24 cellular contexts compared by ENCODE assay signal in genomic region chr12:89748791-89749190, GRCh38. TPM values are rescaled to one million over a fixed set of nuclear protein-coding genes. Genes with fewer than 3 reads are reported as not detected.
DNase-seq lines count a peak whose midpoint lies in the region; ATAC-seq, FAIRE-seq and TF ChIP-seq lines count a peak whose summit lies in the region.
"Had no signal": no experiment of that assay in that cellular context is flagged by ENCODE, and none has a peak within 500 bp of the region (broad histone marks: within the 10 kb centered on the region; RNA-seq: fewer than 3 reads in every experiment).

No MANE protein-coding gene starts in this region.

- POLR2A ChIA-PET in K562 (lab: Yijun Ruan, JAX), result no interaction called here

- H3K36me3 ChIP-seq in mammary epithelial cell (ENCODE audit: insufficient read depth, low read length) (no peaks in the 10 kb centered on the region), breast epithelium (no peaks in the 10 kb centered on the region), K562 (ENCODE audit: control insufficient read depth, insufficient read depth, low read length) (no peaks in the 10 kb centered on the region)
- H3K36me3 ChIP-seq: BE2C; BLaER1 treated with 17β-estradiol and CSF1 and Interleukin-3, amounts not matched to agents 10 nM and 100 nM; HAP-1 had no signal

- H3K27me3 ChIP-seq in mammary epithelial cell (ENCODE audit: insufficient read depth, low read length), result no peaks in the 10 kb centered on the region
- no peaks in the 10 kb centered on the region for H3K27me3 ChIP-seq in breast epithelium
- no peaks in the 10 kb centered on the region for H3K27me3 ChIP-seq in K562 (ENCODE audit: control insufficient read depth in 2 of 2, insufficient read depth in 2 of 2, low read length in 2 of 2)
- H3K27me3 ChIP-seq: BE2C; BLaER1 treated with 17β-estradiol and CSF1 and Interleukin-3, amounts not matched to agents 10 nM and 100 nM had no signal

- no peak for TF ChIP-seq EP300 in K562 (IDR thresholded peaks at IDR 0.05; ENCODE audit: low read length)

- dilution Hi-C loops in mammary epithelial cell (cut with HindIII; ENCODE audit: low sequenced_read_pairs), result no loop called here

- no peak overlapping the region for H3K27ac ChIP-seq in mammary epithelial cell (ENCODE audit: insufficient read depth, low read depth, low read length)
- no peak overlapping the region for H3K27ac ChIP-seq in breast epithelium
- H3K27ac ChIP-seq in K562 (ENCODE audit: extremely low read depth, low read depth, low read length), result no peak overlapping the region
- H3K27ac ChIP-seq: 22Rv1; BLaER1 treated with 17β-estradiol and CSF1 and Interleukin-3, amounts not matched to agents 10 nM and 100 nM had no signal

- no peaks in the 10 kb centered on the region for H3K27me3 Mint-ChIP-seq in natural killer cell (ENCODE audit: low read depth in 2 of 2)
- H3K27me3 Mint-ChIP-seq: CD4-positive, alpha-beta T cell had no signal

- no peaks in the 10 kb centered on the region for H3K36me3 Mint-ChIP-seq in natural killer cell

- FAIRE-seq in K562 (lab: Jason Lieb, UNC), result no peak
- FAIRE-seq: A204.1, GM12891, GM18507, H54 had no signal

- H3K4me3 ChIP-seq in mammary epithelial cell (replicated peaks in 1 of 3; ENCODE audit: insufficient read depth in 1 of 3, low read depth in 2 of 3, low read length in 3 of 3), result no peak overlapping the region
- no peak overlapping the region for H3K4me3 ChIP-seq in breast epithelium
- no peak overlapping the region for H3K4me3 ChIP-seq in K562
- H3K4me3 ChIP-seq in fibroblast of mammary gland (ENCODE audit: control insufficient read depth, low read depth, low read length), result no peak overlapping the region
- H3K4me3 ChIP-seq: BLaER1 treated with 17β-estradiol and CSF1 and Interleukin-3, amounts not matched to agents 10 nM and 100 nM; HAP-1 had no signal

- no peaks in the 10 kb centered on the region for H3K9me3 ChIP-seq in mammary epithelial cell (replicated peaks; ENCODE audit: insufficient read depth, low read length)
- no peaks in the 10 kb centered on the region for H3K9me3 ChIP-seq in breast epithelium
- H3K9me3 ChIP-seq in K562 (replicated peaks; ENCODE audit: control insufficient read depth, insufficient read depth, low read depth, low read length), result no peaks in the 10 kb centered on the region
- H3K9me3 ChIP-seq: BE2C, HAP-1 had no signal

- no peaks in the 10 kb centered on the region for H3K79me2 ChIP-seq in mammary epithelial cell (ENCODE audit: insufficient read depth, low read length)
- no peaks in the 10 kb centered on the region for H3K79me2 ChIP-seq in K562 (ENCODE audit: control insufficient read depth, insufficient read depth, low read length)

- CTCF ChIA-PET in mammary epithelial cell (lab: Charles Lee; ENCODE audit: low non-redundant PET) (no interaction called here), K562 (lab: Yijun Ruan, JAX; ENCODE audit: low intra/inter-chr PET ratio) (no interaction called here)

- WGBS in mammary epithelial cell (ENCODE audit: low coverage, missing lambda C conversion rate), result 100% methylated on average over 1 of the region's 1 CpG
- WGBS in K562 (ENCODE audit: insufficient coverage, low coverage, missing lambda C conversion rate), result 6% methylated on average over 1 of the region's 1 CpG

- BruUV-seq in mammary epithelial cell (replicated peaks; lab: Mats Ljungman, UMichigan), result no TSS peak
- no TSS peak for BruUV-seq in K562 (replicated peaks; lab: Mats Ljungman, UMichigan)

- in situ Hi-C loops in mammary epithelial cell (cut with MboI; ENCODE audit: low sequenced_read_pairs in 2 of 2), result no loop called here
- in situ Hi-C loops in K562 (cut with MboI), result no loop called here

- H3K4me3 Mint-ChIP-seq in natural killer cell, result no peak overlapping the region
- H3K4me3 Mint-ChIP-seq: CD14-positive monocyte; CD4-positive, alpha-beta T cell; CD8-positive, alpha-beta memory T cell had no signal

- H3K4me1 ChIP-seq in mammary epithelial cell (ENCODE audit: insufficient read depth, low read length), result no peaks in the 10 kb centered on the region
- no peaks in the 10 kb centered on the region for H3K4me1 ChIP-seq in breast epithelium
- H3K4me1 ChIP-seq in K562 (replicated peaks in 1 of 2; ENCODE audit: control insufficient read depth in 2 of 2, insufficient read depth in 2 of 2, low read length in 2 of 2), result no peaks in the 10 kb centered on the region
- H3K4me1 ChIP-seq: BE2C had no signal

- H3K9me3 Mint-ChIP-seq in natural killer cell, result no peaks in the 10 kb centered on the region
- H3K9me3 Mint-ChIP-seq: CD14-positive monocyte; CD4-positive, alpha-beta T cell had no signal

- no peak for TF ChIP-seq RAD21 in K562 (CRISPR knock-in tag; conservative IDR thresholded peaks at IDR 0.05 in 1 of 2, IDR thresholded peaks at IDR 0.05 in 1 of 2)

- peak overlapping the region; percentile 43 for H2AFZ ChIP-seq in mammary epithelial cell (ENCODE audit: low read depth, low read length)
- H2AFZ ChIP-seq in K562 (ENCODE audit: low read depth, low read length), result 0 out of 2 replicates have a peak overlapping the region, but pooled peaks have one; percentile 8

- H3K9me1 ChIP-seq in K562 (ENCODE audit: control insufficient read depth, insufficient read depth, low read length), result no peaks in the 10 kb centered on the region

- H3K4me1 Mint-ChIP-seq in natural killer cell, result peaks cover 11 to 13% of the 10 kb centered on the region in 2 donors

- no peaks in the 10 kb centered on the region for H4K20me1 ChIP-seq in mammary epithelial cell (ENCODE audit: insufficient read depth, low read length)
- no peaks in the 10 kb centered on the region for H4K20me1 ChIP-seq in K562 (replicated peaks; ENCODE audit: control insufficient read depth, insufficient read depth, low read length)
- H4K20me1 ChIP-seq: BLaER1 treated with 17β-estradiol and CSF1 and Interleukin-3, amounts not matched to agents 10 nM and 100 nM had no signal

- ATAC-seq in K562, result no peak
- no peak for ATAC-seq in natural killer cell
- ATAC-seq in Right ventricle myocardium inferior, result no peak
- ATAC-seq in GM21515 (IDR thresholded peaks at IDR 0.05; ENCODE audit: unreplicated experiment), result no peak

- no peak overlapping the region for H3K4me2 ChIP-seq in mammary epithelial cell (ENCODE audit: insufficient read depth, low read depth, low read length)
- no peak overlapping the region for H3K4me2 ChIP-seq in K562 (ENCODE audit: insufficient read depth, low read length)
- H3K4me2 ChIP-seq: BLaER1 treated with 17β-estradiol and CSF1 and Interleukin-3, amounts not matched to agents 10 nM and 100 nM had no signal

- TF ChIP-seq CTCF in mammary epithelial cell (conservative IDR thresholded peaks at IDR 0.05 in 1 of 2, IDR thresholded peaks at IDR 0.05 in 1 of 2; ENCODE audit: extremely low read depth in 1 of 2, insufficient read depth in 1 of 2, low read depth in 1 of 2, low read length in 2 of 2), result no peak
- TF ChIP-seq CTCF in breast epithelium (IDR thresholded peaks at IDR 0.05), result no peak
- TF ChIP-seq CTCF in K562 (IDR thresholded peaks at IDR 0.05 in 2 of 3, conservative IDR thresholded peaks at IDR 0.05 in 1 of 3; ENCODE audit: insufficient read depth in 2 of 3, low read depth in 1 of 3, low read length in 3 of 3), result no peak
- TF ChIP-seq CTCF in fibroblast of mammary gland (conservative IDR thresholded peaks at IDR 0.05; ENCODE audit: control insufficient read depth, insufficient read depth, low read depth, low read length), result no peak
- no peak for TF ChIP-seq CTCF in natural killer cell (IDR thresholded peaks at IDR 0.05)

- no peak for DNase-seq in mammary epithelial cell
- DNase-seq in breast epithelium (ENCODE audit: low spot score in 2 of 2), result no peak
- DNase-seq in K562 (ENCODE audit: extremely low read depth in 1 of 4, low spot score in 3 of 4), result no peak
- DNase-seq in fibroblast of mammary gland (ENCODE audit: low read depth), result peak; percentile 30
- no peak for DNase-seq in natural killer cell
- no peak for DNase-seq in Right ventricle myocardium inferior (ENCODE audit: missing footprints)
- no peak for DNase-seq in NCI-H2171 treated with DMSO at 0.1 percent for 48 hours (lab: John Stamatoyannopoulos, UW)
- DNase-seq: AML-193; BE2C; CD4-positive, alpha-beta T cell; CD8-positive, alpha-beta memory T cell; DMS53; DMS79 treated with DMSO at 0.1 percent for 48 hours; GF-D8; GOT3 had no signal

- TF ChIP-seq POLR2A in breast epithelium (IDR thresholded peaks at IDR 0.05), result no peak
- TF ChIP-seq POLR2A in K562 (conservative IDR thresholded peaks at IDR 0.05), result no peak

- no peak overlapping the region for H3K27ac Mint-ChIP-seq in natural killer cell
- H3K27ac Mint-ChIP-seq: CD14-positive monocyte; CD4-positive, alpha-beta T cell; CD8-positive, alpha-beta memory T cell had no signal

- intact Hi-C loops in mammary epithelial cell (cut with micrococcal nuclease) (no loop called here), breast epithelium (cut with DNase I; ENCODE audit: low total_unique reads) (no loop called here), K562 (cut with micrococcal nuclease) (no loop called here), natural killer cell (cut with micrococcal nuclease) (no loop called here), Right ventricle myocardium inferior (cut with DNase I) (no loop called here)

- H3K9ac ChIP-seq in mammary epithelial cell (ENCODE audit: insufficient read depth, low read length) (no peak overlapping the region), K562 (ENCODE audit: insufficient read depth in 1 of 2, low read depth in 2 of 2, low read length in 2 of 2) (no peak overlapping the region)
- H3K9ac ChIP-seq: BLaER1 treated with 17β-estradiol and CSF1 and Interleukin-3, amounts not matched to agents 10 nM and 100 nM had no signal

RNA-seq across cellular contexts. Expression of gene ATP2B1, which starts 40.2 kb away (rescaled TPM):
- total RNA-seq in mammary epithelial cell (10 to 100 TPM; 63.8 to 97.7 TPM), breast epithelium (10 to 100 TPM; 40.3 to 76.8 (median 54.6) TPM), K562 (2014; rRNA removed) (15.4 and 27.9 TPM in 2 replicates), K562 (2014; rRNA removed; fragmentation: Illumina TruSeq; extraction: Trizol) (38.3 and 45.9 TPM in 2 replicates), K562 (2015; rRNA removed; fragmentation: Illumina TruSeq; extraction: Trizol) (35.0 and 39.0 TPM in 2 replicates), K562 (2021) (27.5 and 27.8 TPM in 2 replicates), natural killer cell (10 to 100 TPM; 87.8 to 97.6 (median 97.3) TPM), Right ventricle myocardium inferior (12.6 TPM)
- polyA plus RNA-seq in mammary epithelial cell (26.1 TPM), K562 (2011; rRNA removed) (17.5 and 22.7 TPM in 2 replicates), K562 (2014; fragmentation: Illumina TruSeq; extraction: Trizol) (26.1 and 28.5 TPM in 2 replicates), K562 (2014; fragmentation: Nextera tagmentation; extraction: Ambion mirVana) (1 to 10 TPM; 8.6 to 9.7 TPM), K562 (2014; rRNA removed) (16.2 and 26.5 TPM in 2 replicates)
- polyA minus RNA-seq in mammary epithelial cell, result 65.9 TPM
- 36.0 and 177 TPM in 2 replicates for total RNA-seq in K562 (2011; cell fraction: chromatin; rRNA removed; ENCODE audit: low replicate concordance)
- 21.2 and 30.4 TPM in 2 replicates for total RNA-seq in K562 (2011; cell fraction: nucleolus; rRNA removed)
- total RNA-seq in K562 (2011; cell fraction: nucleoplasm; rRNA removed), result 57.1 and 97.8 TPM in 2 replicates
- polyA plus RNA-seq in K562 (2011; cell fraction: cytosol; rRNA removed), result 3.3 and 7.2 TPM in 2 replicates
- 19.0 and 29.5 TPM in 2 replicates for polyA plus RNA-seq in K562 (2011; cell fraction: nucleus; rRNA removed)
- 12.7 and 20.0 TPM in 2 replicates for polyA plus RNA-seq in K562 (2012)
- polyA minus RNA-seq in K562 (2011; rRNA and poly(A)+ RNA removed), result 50.0 and 57.4 TPM in 2 replicates
- 18.1 and 19.4 TPM in 2 replicates for polyA minus RNA-seq in K562 (2011; cell fraction: cytosol; rRNA and poly(A)+ RNA removed)
- polyA minus RNA-seq in K562 (2011; cell fraction: nucleus; rRNA and poly(A)+ RNA removed), result 27.1 and 50.1 TPM in 2 replicates
